Comparison of ENCODE assay signal across 14 cellular contexts in genomic region chr7:141362580-141363435, GRCh38.
DNase-seq lines count a peak whose midpoint lies in the region; FAIRE-seq and TF ChIP-seq lines count a peak whose summit lies in the region.
"Had no signal": no experiment of that assay in that cellular context is flagged by ENCODE, and none has a peak within 500 bp of the region (broad histone marks: within the 10 kb centered on the region; RNA-seq: fewer than 3 reads in every experiment).

No MANE protein-coding gene starts in this region.

- no peak for FAIRE-seq in urothelium cell line (lab: Jason Lieb, UNC)

- H3K27ac ChIP-seq in right atrium auricular region: peak overlapping the region; percentile 79 to 88
- H3K27ac ChIP-seq in A673 (ENCODE audit: low read depth, low read length, poor library complexity, severe bottlenecking): no peak overlapping the region

- TF ChIP-seq CTCF in astrocyte of the cerebellum (IDR thresholded peaks at IDR 0.05; ENCODE audit: low read depth, low read length, missing control alignments) (no peak), right atrium auricular region (IDR thresholded peaks at IDR 0.05) (no peak), A673 (conservative IDR thresholded peaks at IDR 0.05; ENCODE audit: low read depth, low read length) (no peak)

- in situ Hi-C loops in astrocyte of the cerebellum (cut with HindIII; ENCODE audit: low sequenced_read_pairs): no loop called here

- CTCF ChIA-PET in HEK293T (lab: Yijun Ruan, JAX): no interaction called here
- CTCF ChIA-PET in A673 (lab: Charles Lee): no interaction called here

- no TSS peak for BruUV-seq in A673 (replicated peaks; lab: Mats Ljungman, UMichigan)

- DNase-seq in NCI-H2171 treated with DMSO at 0.1 percent for 48 hours (lab: John Stamatoyannopoulos, UW) (peak; percentile 22), NCI-H2171 (lab: John Stamatoyannopoulos, UW) (no peak), astrocyte of the cerebellum (ENCODE audit: low read depth) (peak; percentile 78), right atrium auricular region (ENCODE audit: low spot score) (no peak), urothelium cell line (ENCODE audit: low spot score) (peak; percentile 78), HEK293T (ENCODE audit: extremely low spot score) (no peak), A673 (ENCODE audit: low spot score) (no peak), NCI-H524 (lab: John Stamatoyannopoulos, UW) (no peak)
- DNase-seq: activated CD8-positive, alpha-beta memory T cell treated with anti-CD3 and anti-CD28 coated beads, Interleukin-2, amount 50 U/mL, for 48 hours; effector CD4-positive, alpha-beta T cell; NCI-H1930; stimulated activated CD4-positive, alpha-beta T cell treated with anti-CD3 and anti-CD28 coated beads, Interleukin-15, amount 100 ng/mL, for 24 hours; T-helper 1 cell had no signal

- H3K4me1 ChIP-seq in right atrium auricular region (peaks cover 0 to 73% of the 10 kb centered on the region in 2 donors), A673 (ENCODE audit: insufficient read depth, low read length, poor library complexity, severe bottlenecking) (no peaks in the 10 kb centered on the region)

- no peak overlapping the region for H3K4me3 ChIP-seq in astrocyte of the cerebellum (ENCODE audit: low read depth, low read length)
- H3K4me3 ChIP-seq in right atrium auricular region: no peak overlapping the region
- no peak overlapping the region for H3K4me3 ChIP-seq in A673 (ENCODE audit: low read depth, low read length, poor library complexity, severe bottlenecking)
- H3K4me3 ChIP-seq: lung had no signal

- POLR2A ChIA-PET in HEK293T (lab: Yijun Ruan, JAX): no interaction called here
- POLR2A ChIA-PET in A673 (lab: Charles Lee; ENCODE audit: low non-redundant PET): no interaction called here

- H3K9me3 ChIP-seq in right atrium auricular region: no peaks in the 10 kb centered on the region
- H3K9me3 ChIP-seq in A673 (ENCODE audit: low read depth, low read length, poor library complexity, severe bottlenecking): no peaks in the 10 kb centered on the region

- intact Hi-C loops in A673 (cut with micrococcal nuclease; ENCODE audit: unreplicated experiment): no loop called here

- H3K27me3 ChIP-seq in right atrium auricular region (no peaks in the 10 kb centered on the region), A673 (replicated peaks; ENCODE audit: insufficient read depth, low read depth, low read length, poor library complexity) (no peaks in the 10 kb centered on the region)

- H3K36me3 ChIP-seq in right atrium auricular region (no peaks in the 10 kb centered on the region), A673 (ENCODE audit: insufficient read depth, low read length, poor library complexity, severe bottlenecking) (no peaks in the 10 kb centered on the region)

TF ChIP-seq in HEK293T, 16 proteins besides CTCF, POLR2A, EP300 and RAD21:
- TF ChIP-seq TARDBP (IDR thresholded peaks at IDR 0.05) (no peak), ZNF384 (IDR thresholded peaks at IDR 0.05) (no peak), SP1 (IDR thresholded peaks at IDR 0.05) (no peak), FOXK2 (IDR thresholded peaks at IDR 0.05) (no peak), L3MBTL2 (conservative IDR thresholded peaks at IDR 0.05) (no peak), CTBP1 (IDR thresholded peaks at IDR 0.05; ENCODE audit: borderline replicate concordance) (no peak), FOXA1 (IDR thresholded peaks at IDR 0.05) (no peak), FOXM1 (IDR thresholded peaks at IDR 0.05; ENCODE audit: borderline replicate concordance) (no peak), BHLHE40 (IDR thresholded peaks at IDR 0.05; ENCODE audit: borderline replicate concordance) (no peak), ELF4 (IDR thresholded peaks at IDR 0.05) (no peak), ARNT (IDR thresholded peaks at IDR 0.05) (no peak)

Comparison
In these comparisons a context has a peak if more than half of its experiments do, and no peak if none do; other contexts are left out.
1. DNase-seq: peak in NCI-H2171 treated with DMSO at 0.1 percent for 48 hours (single experiment), astrocyte of the cerebellum (single experiment) and urothelium cell line (single experiment); none in NCI-H2171 (single experiment), right atrium auricular region (single experiment), HEK293T (single experiment), A673 (single experiment) and NCI-H524 (0 of 2).